In the genomic region with DNA sequence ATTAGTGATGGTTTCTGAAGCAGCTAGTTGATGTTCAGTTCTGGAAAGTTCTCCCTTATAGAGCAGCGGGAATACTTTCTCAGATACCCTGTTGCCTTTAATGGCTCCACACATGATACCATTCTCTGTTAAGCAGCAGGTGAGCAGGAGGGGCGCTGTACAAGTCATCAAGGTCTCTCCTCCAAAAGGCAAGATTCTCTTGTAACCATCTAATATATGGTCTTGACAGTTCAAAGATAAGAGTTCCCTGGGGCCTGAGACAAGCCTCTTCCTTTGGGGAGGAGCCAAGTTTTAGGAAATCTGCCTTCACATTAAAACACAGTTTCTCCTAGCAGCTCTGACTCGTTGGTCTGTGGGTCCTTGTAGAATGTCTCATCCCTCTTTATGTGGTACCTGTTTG, we compare ENCODE assay signal across 9 cellular contexts.
"Had no signal": no experiment of that assay in that cellular context is flagged by ENCODE, and none has a peak within 500 bp of the region (broad histone marks: within the 10 kb centered on the region; RNA-seq: fewer than 3 reads in every experiment).

No MANE protein-coding gene starts in this region.

- H3K36me3 ChIP-seq: HAP-1 had no signal

- FAIRE-seq: HepG2 had no signal

- H3K4me1 ChIP-seq: HAP-1 had no signal

- H3K4me3 ChIP-seq: GM23248, HAP-1 had no signal

- H3K9me3 ChIP-seq: HAP-1 had no signal

- ATAC-seq: HCT116, HepG2 had no signal

- DNase-seq: GM23248, GOT3, H7, HFFc6, KG1 had no signal

- H3K9ac ChIP-seq: GM23248 had no signal

- H2AFZ ChIP-seq: GM23248 had no signal

- H3K27ac ChIP-seq: GM23248, HL-60 had no signal
